9 cellular contexts compared by ENCODE assay signal in the genomic region with DNA sequence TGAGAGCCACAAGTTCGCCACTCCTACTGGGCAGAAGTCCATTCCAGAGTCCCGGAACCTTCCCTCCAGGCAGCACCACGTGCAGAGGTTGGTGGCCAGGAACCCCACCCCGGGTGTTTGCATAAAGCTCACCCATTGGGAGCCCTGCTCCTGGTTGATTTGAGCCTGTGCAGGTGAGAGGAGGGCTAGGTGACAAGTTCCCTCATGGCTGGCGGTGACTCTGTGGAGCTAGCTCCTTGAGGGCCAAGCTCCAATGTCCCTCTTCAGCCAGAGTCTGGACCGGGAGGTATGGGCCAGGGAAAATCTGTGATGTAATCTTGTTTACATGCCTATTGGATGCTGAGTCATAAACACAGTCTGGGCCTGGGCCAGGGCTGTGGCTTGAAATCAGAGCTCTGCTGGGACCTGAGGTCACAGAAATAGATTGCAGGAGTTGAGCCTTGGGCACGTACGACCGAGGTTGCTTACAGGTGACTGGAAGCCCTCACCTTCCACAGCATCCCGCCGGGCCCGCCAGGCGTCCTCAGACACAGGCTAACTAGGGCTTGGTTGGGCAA.
DNase-seq lines count a peak whose midpoint lies in the region; ATAC-seq and TF ChIP-seq lines count a peak whose summit lies in the region.
"Had no signal": no experiment of that assay in that cellular context is flagged by ENCODE, and none has a peak within 500 bp of the region (broad histone marks: within the 10 kb centered on the region; RNA-seq: fewer than 3 reads in every experiment).

No MANE protein-coding gene starts in this region.

- no peak for TF ChIP-seq POLR2A in IMR-90 (IDR thresholded peaks at IDR 0.05; ENCODE audit: low read depth, low read length)
- no peak for TF ChIP-seq POLR2A in right lobe of liver (IDR thresholded peaks at IDR 0.05)

- no peak overlapping the region for H3K56ac ChIP-seq in IMR-90 (ENCODE audit: extremely low read depth, insufficient read depth, low read length)

- in situ Hi-C loops in IMR-90 (cut with MboI; ENCODE audit: low sequenced_read_pairs): no loop called here

- H2BK5ac ChIP-seq in IMR-90 (ENCODE audit: low read depth, low read length, poor library complexity, severe bottlenecking): no peak overlapping the region

- peaks cover 1% of the 10 kb centered on the region; the same call in 1 of the 2 replicates for H3K9me3 ChIP-seq in IMR-90 (ENCODE audit: control insufficient read depth, insufficient read depth, low read length)
- H3K9me3 ChIP-seq in right lobe of liver: no peaks in the 10 kb centered on the region

- POLR2A ChIA-PET in IMR-90 (lab: Charles Lee; ENCODE audit: unreplicated experiment) (no interaction called here), MCF 10A (lab: Yijun Ruan, JAX) (interaction anchor here (0.6 to 1.6 kb wide), 7 partner anchors 9 to 524 kb away, joined by 3 to 8 read pairs (median 5); a partner anchor contains a TSS)

- intact Hi-C loops in IMR-90 (cut with micrococcal nuclease) (no loop called here), MCF 10A (cut with micrococcal nuclease) (no loop called here), right lobe of liver (cut with DNase I) (no loop called here)

- H3K14ac ChIP-seq in IMR-90 (replicated peaks; ENCODE audit: low read depth, low read length): no peak overlapping the region

- dilution Hi-C loops in IMR-90 (cut with HindIII; ENCODE audit: low sequenced_read_pairs, unreplicated experiment): loop anchor here (25.0 kb wide), 1 partner anchor 430 kb away; no protein-coding TSS in a partner anchor

- H2AFZ ChIP-seq in IMR-90 (replicated peaks; ENCODE audit: low read length, poor library complexity): peak overlapping the region; percentile 65

- WGBS in IMR-90 (ENCODE audit: extremely low coverage in 2 of 2, insufficient read length in 1 of 2), 2 experiments: 69% methylated on average over 6 of the region's 13 CpGs; no CpG with 5 or more reads in 1 of the 2 experiments
- 25% methylated on average over 9 of the region's 13 CpGs for WGBS in right lobe of liver (ENCODE audit: insufficient coverage, low coverage, low lambda C conversion rate, missing lambda C conversion rate)

- no peak overlapping the region for H3K9ac ChIP-seq in IMR-90 (ENCODE audit: low read depth, low read length)

- H3K79me1 ChIP-seq in IMR-90 (ENCODE audit: low read depth in 1 of 2, low read length in 2 of 2): no peaks in the 10 kb centered on the region

- H2BK20ac ChIP-seq in IMR-90 (ENCODE audit: low read depth, low read length): no peak overlapping the region

- no peak overlapping the region for H3K4me3 Mint-ChIP-seq in MCF 10A (ENCODE audit: unreplicated experiment)
- H3K4me3 Mint-ChIP-seq: dendritic cell treated with granulocyte-macrophage colony-stimulating factor and Interleukin-4, amounts not matched to agents 40 ng/mL and 50 ng/mL, for 4 days had no signal

- H3K36me3 ChIP-seq in IMR-90 (ENCODE audit: control insufficient read depth, insufficient read depth, low read length): no peaks in the 10 kb centered on the region
- no peaks in the 10 kb centered on the region for H3K36me3 ChIP-seq in right lobe of liver

- H4K8ac ChIP-seq in IMR-90 (ENCODE audit: low read depth in 2 of 2, low read length in 2 of 2): no peak overlapping the region

- H2BK120ac ChIP-seq in IMR-90 (ENCODE audit: low read depth, low read length): no peak overlapping the region

- H3K4me2 ChIP-seq in IMR-90 (ENCODE audit: low read depth, low read length): no peak overlapping the region

- H3K27ac ChIP-seq in IMR-90 (ENCODE audit: insufficient read depth, low read length): no peak overlapping the region
- H3K27ac ChIP-seq in right lobe of liver: peak overlapping the region; percentile 45 to 73 (median 54)

- peaks cover 3% of the 10 kb centered on the region for H3K4me1 ChIP-seq in IMR-90 (ENCODE audit: control insufficient read depth, insufficient read depth, low read length)
- H3K4me1 ChIP-seq in right lobe of liver: peaks cover 0 to 14% (median 4%) of the 10 kb centered on the region in 4 donors

- peak overlapping the region; percentile 25 for H3K27ac Mint-ChIP-seq in MCF 10A (ENCODE audit: low read depth, unreplicated experiment)
- H3K27ac Mint-ChIP-seq: dendritic cell treated with granulocyte-macrophage colony-stimulating factor and Interleukin-4, amounts not matched to agents 40 ng/mL and 50 ng/mL, for 4 days had no signal

- no peak overlapping the region for H2AK5ac ChIP-seq in IMR-90 (ENCODE audit: low read depth, low read length)

- ATAC-seq in IMR-90 (ENCODE audit: low read depth): peak; percentile 93
- peak; percentile 89 to 92 (median 92) for ATAC-seq in right lobe of liver
- ATAC-seq in HG03045 (IDR thresholded peaks at IDR 0.05; ENCODE audit: unreplicated experiment): no peak

- no peak overlapping the region for H4K91ac ChIP-seq in IMR-90 (ENCODE audit: insufficient read depth, low read depth, low read length)

- no peak overlapping the region for H4K5ac ChIP-seq in IMR-90 (ENCODE audit: low read depth, low read length)

- H2BK15ac ChIP-seq in IMR-90 (ENCODE audit: low read depth, low read length): no peak overlapping the region

- peak; percentile 86 for DNase-seq in AG08396 (ENCODE audit: low spot score)
- DNase-seq in IMR-90: peak; percentile 83
- peak; percentile 90 for DNase-seq in MCF 10A (ENCODE audit: unreplicated experiment)
- peak; percentile 84 to 89 (median 88) for DNase-seq in right lobe of liver
- DNase-seq in stimulated activated CD4-positive, alpha-beta T cell treated with anti-CD3 and anti-CD28 coated beads, Interleukin-1b, Interleukin-23, amount 100 ng/mL, for 48 hours: no peak
- DNase-seq in COR-L47 (lab: John Stamatoyannopoulos, UW): no peak
- no peak for DNase-seq in NCI-H187 (lab: John Stamatoyannopoulos, UW)

- no peaks in the 10 kb centered on the region; the same call in 1 of the 2 replicates for H3K9me1 ChIP-seq in IMR-90 (ENCODE audit: insufficient read depth, low read length)

- H3K4me1 Mint-ChIP-seq in MCF 10A (ENCODE audit: insufficient read depth, unreplicated experiment): peaks cover 15% of the 10 kb centered on the region

- TF ChIP-seq RAD21 in IMR-90 (IDR thresholded peaks at IDR 0.05; ENCODE audit: low read length): no peak

- H3K4ac ChIP-seq in IMR-90 (ENCODE audit: low read depth, low read length): no peak overlapping the region

- no peaks in the 10 kb centered on the region for H4K20me1 ChIP-seq in IMR-90 (ENCODE audit: insufficient read depth, low read length)

- H2AK9ac ChIP-seq in IMR-90 (replicated peaks; ENCODE audit: low read depth, low read length, poor library complexity): no peak overlapping the region

- H3K27me3 ChIP-seq in IMR-90 (ENCODE audit: control insufficient read depth, insufficient read depth, low read length): peaks cover 34% of the 10 kb centered on the region
- H3K27me3 ChIP-seq in right lobe of liver: no peaks in the 10 kb centered on the region

- CTCF ChIA-PET in IMR-90 (lab: Yijun Ruan, JAX) (interaction anchor here (0.6 to 1.1 kb wide), 2 partner anchors 83 to 199 kb away, joined by 3 read pairs; no protein-coding TSS in a partner anchor), MCF 10A (lab: Yijun Ruan, JAX) (interaction anchor here (0.6 to 2.7 kb wide), 8 partner anchors 16 to 470 kb away, joined by 3 to 13 read pairs (median 3); no protein-coding TSS in a partner anchor)

- no peaks in the 10 kb centered on the region for H3K9me3 Mint-ChIP-seq in MCF 10A (ENCODE audit: unreplicated experiment)
- H3K9me3 Mint-ChIP-seq: dendritic cell treated with granulocyte-macrophage colony-stimulating factor and Interleukin-4, amounts not matched to agents 40 ng/mL and 50 ng/mL, for 4 days had no signal

- no peaks in the 10 kb centered on the region for H3K36me3 Mint-ChIP-seq in MCF 10A (ENCODE audit: insufficient read depth, unreplicated experiment)

- TF ChIP-seq CTCF in IMR-90 (conservative IDR thresholded peaks at IDR 0.05; ENCODE audit: low read depth, low read length) (no peak), MCF 10A (IDR thresholded peaks at IDR 0.05; ENCODE audit: unreplicated experiment) (no peak), right lobe of liver (IDR thresholded peaks at IDR 0.05) (no peak)

- H3K27me3 Mint-ChIP-seq in MCF 10A (ENCODE audit: insufficient read depth, unreplicated experiment): peaks cover 12% of the 10 kb centered on the region

- BruUV-seq in IMR-90 (replicated peaks; lab: Mats Ljungman, UMichigan) (no TSS peak), MCF 10A (replicated peaks; lab: Mats Ljungman, UMichigan) (no TSS peak)

- no peak overlapping the region for H3K23ac ChIP-seq in IMR-90 (ENCODE audit: low read depth, low read length)

- no peak overlapping the region for H3K18ac ChIP-seq in IMR-90 (ENCODE audit: low read depth, low read length)

- H3K4me3 ChIP-seq in IMR-90 (ENCODE audit: insufficient read depth, low read depth, low read length) (no peak overlapping the region), right lobe of liver (peak overlapping the region in 1 of 3 donors; percentile 9)

TF ChIP-seq in IMR-90, 13 proteins besides CTCF, POLR2A, EP300 and RAD21:
- TF ChIP-seq CHD1 (IDR thresholded peaks at IDR 0.05; ENCODE audit: low read depth, low read length) (no peak), NFE2L2 (IDR thresholded peaks at IDR 0.05; ENCODE audit: low read depth, low read length) (peak; percentile 79; the same call in 1 of the 2 replicates), FOS (IDR thresholded peaks at IDR 0.05; ENCODE audit: low read depth, low read length) (peak; percentile 87), CEBPB (IDR thresholded peaks at IDR 0.05; ENCODE audit: low read depth, low read length) (peak; percentile 77)
TF ChIP-seq in IMR-90: peak in this region for 3.

Comparison
In these comparisons a context has a peak if more than half of its experiments do, and no peak if none do; other contexts are left out.
1. DNase-seq: peak in AG08396 (single experiment), IMR-90 (single experiment), MCF 10A (single experiment) and right lobe of liver (3 of 3); none in stimulated activated CD4-positive, alpha-beta T cell treated with anti-CD3 and anti-CD28 coated beads, Interleukin-1b, Interleukin-23, amount 100 ng/mL, for 48 hours (single experiment), COR-L47 (single experiment) and NCI-H187 (0 of 2).